Comparison of ENCODE assay signal across 11 cellular contexts in genomic region chr16:53429221-53429943, GRCh38. TPM values are rescaled to one million over a fixed set of nuclear protein-coding genes. Genes with fewer than 3 reads are reported as not detected.
A peak's percentile ranks its signal among the peaks of the same experiment; 100 is the strongest.
DNase-seq lines count a peak whose midpoint lies in the region; ATAC-seq and TF ChIP-seq lines count a peak whose summit lies in the region.
"Had no signal": no experiment of that assay in that cellular context is flagged by ENCODE, and none has a peak within 500 bp of the region (broad histone marks: within the 10 kb centered on the region; RNA-seq: fewer than 3 reads in every experiment).

No MANE protein-coding gene starts in this region.

- intact Hi-C loops in body of pancreas (cut with DNase I): no loop called here

- no peak overlapping the region for H3K18ac ChIP-seq in mesenchymal stem cell (ENCODE audit: low read depth in 1 of 2, low read length in 2 of 2)

- no peak overlapping the region for H3K14ac ChIP-seq in mesenchymal stem cell (ENCODE audit: low read length in 2 of 2)

- no peak for ATAC-seq in body of pancreas
- ATAC-seq in HG03460 (IDR thresholded peaks at IDR 0.05; ENCODE audit: unreplicated experiment): no peak
- ATAC-seq in GM19395 (IDR thresholded peaks at IDR 0.05; ENCODE audit: unreplicated experiment): no peak

- no peak for TF ChIP-seq CTCF in body of pancreas (IDR thresholded peaks at IDR 0.05)

- H2AK5ac ChIP-seq in mesenchymal stem cell (ENCODE audit: low read length, severe bottlenecking): no peak overlapping the region

- H3K9me3 ChIP-seq in body of pancreas (no peaks in the 10 kb centered on the region), mesenchymal stem cell (ENCODE audit: control insufficient read depth, low read length) (no peaks in the 10 kb centered on the region)

- H4K91ac ChIP-seq in mesenchymal stem cell (ENCODE audit: low read length): no peak overlapping the region

- no peaks in the 10 kb centered on the region for H3K36me3 ChIP-seq in body of pancreas (replicated peaks in 1 of 2; ENCODE audit: insufficient read depth in 1 of 2, low read depth in 2 of 2)
- no peaks in the 10 kb centered on the region for H3K36me3 ChIP-seq in mesenchymal stem cell (ENCODE audit: control insufficient read depth in 1 of 2, insufficient read depth in 2 of 2, low read depth in 1 of 2, low read length in 2 of 2)

- no peak overlapping the region for H2BK5ac ChIP-seq in mesenchymal stem cell (ENCODE audit: low read depth, low read length, poor library complexity, severe bottlenecking)

- no peak overlapping the region for H3K4me3 ChIP-seq in body of pancreas
- no peak overlapping the region for H3K4me3 ChIP-seq in mesenchymal stem cell (ENCODE audit: insufficient read depth in 1 of 2, low read depth in 1 of 2, low read length in 2 of 2)

- H2BK15ac ChIP-seq in mesenchymal stem cell (ENCODE audit: low read depth, poor library complexity, severe bottlenecking): no peak overlapping the region

- H3K4ac ChIP-seq in mesenchymal stem cell (ENCODE audit: low read depth in 1 of 2, low read length in 2 of 2): no peak overlapping the region

- no peak overlapping the region for H2AFZ ChIP-seq in mesenchymal stem cell (ENCODE audit: low read depth, low read length)

- no peak overlapping the region for H3K9ac ChIP-seq in mesenchymal stem cell (ENCODE audit: low read length)

- H4K8ac ChIP-seq in mesenchymal stem cell (ENCODE audit: low read length): no peak overlapping the region

- H3K4me2 ChIP-seq in mesenchymal stem cell (ENCODE audit: low read length, poor library complexity, severe bottlenecking): no peak overlapping the region

- H3K4me1 ChIP-seq in body of pancreas (peaks cover 5% of the 10 kb centered on the region), mesenchymal stem cell (ENCODE audit: control insufficient read depth, insufficient read depth, low read depth, low read length) (no peaks in the 10 kb centered on the region)

- no peak overlapping the region for H3K27ac ChIP-seq in body of pancreas
- H3K27ac ChIP-seq in mesenchymal stem cell (ENCODE audit: low read length, poor library complexity, severe bottlenecking): no peak overlapping the region

- 58 to 69% methylated on average over 4 of the region's 4 CpGs for WGBS in body of pancreas, 2 donors
- WGBS in mesenchymal stem cell: 89% methylated on average over 4 of the region's 4 CpGs

- H3K79me1 ChIP-seq in mesenchymal stem cell (replicated peaks; ENCODE audit: low read length, poor library complexity, severe bottlenecking): no peaks in the 10 kb centered on the region

- DNase-seq in DMS 273 (lab: John Stamatoyannopoulos, UW; ENCODE audit: unreplicated experiment): peak; percentile 94
- DNase-seq in LHCN-M2 (ENCODE audit: low read depth): peak; percentile 43
- peak in 3 of 4 donors; percentile 38 to 42 (median 38) for DNase-seq in body of pancreas
- DNase-seq in mesenchymal stem cell: peak; percentile 79
- DNase-seq in stimulated activated naive CD4-positive, alpha-beta T cell treated with Interleukin-2 at 50 U/mL for 16 hours (lab: John Stamatoyannopoulos, UW): no peak
- no peak for DNase-seq in OCI-M2 (lab: John Stamatoyannopoulos, UW; ENCODE audit: unreplicated experiment)
- DNase-seq: activated CD4-positive, CD25-positive, alpha-beta regulatory T cell; activated effector memory CD4-positive, alpha-beta T cell treated with Interleukin-2 at 50 U/mL for 16 hours; stimulated activated CD4-positive, alpha-beta T cell treated with anti-CD3 and anti-CD28 coated beads, Interleukin-4, amount 100 ng/mL, for 4 hours had no signal

- TF ChIP-seq POLR2A in body of pancreas (IDR thresholded peaks at IDR 0.05): no peak

- H2BK120ac ChIP-seq in mesenchymal stem cell (ENCODE audit: low read depth, low read length): no peak overlapping the region

- H3K27me3 ChIP-seq in body of pancreas (no peaks in the 10 kb centered on the region), mesenchymal stem cell (ENCODE audit: control insufficient read depth in 1 of 2, insufficient read depth in 1 of 2, low read length in 2 of 2) (no peaks in the 10 kb centered on the region)

- no peak overlapping the region for H3K23ac ChIP-seq in mesenchymal stem cell (ENCODE audit: low read length in 2 of 2)

- no peak overlapping the region for H2BK12ac ChIP-seq in mesenchymal stem cell (ENCODE audit: low read length in 2 of 2)

RNA-seq across cellular contexts. Expression of gene RBL2, which starts 4.9 kb away (rescaled TPM):
- total RNA-seq in LHCN-M2 (2014; rRNA removed) (42.9 and 45.5 TPM in 2 replicates), body of pancreas (100 to 1,000 TPM in 1 of 2 donors, 10 to 100 TPM in 1; 82.7 to 114 TPM)
- 9.1 TPM for polyA plus RNA-seq in LHCN-M2 (2012)
- polyA plus RNA-seq in mesenchymal stem cell (2013, experiment 1 of 2): 18.1 TPM
- polyA plus RNA-seq in mesenchymal stem cell (2013, experiment 2 of 2): 18.5 TPM

Comparison
In these comparisons a context has a peak if more than half of its experiments do, and no peak if none do; other contexts are left out.
1. DNase-seq: peak in DMS 273 (single experiment), LHCN-M2 (single experiment), body of pancreas (3 of 4) and mesenchymal stem cell (single experiment); none in stimulated activated naive CD4-positive, alpha-beta T cell treated with Interleukin-2 at 50 U/mL for 16 hours (single experiment) and OCI-M2 (single experiment).